In genomic region chr17:42673885-42674754, GRCh38 we compare ENCODE assay signal across 8 cellular contexts. TPM values are rescaled to one million over a fixed set of nuclear protein-coding genes. Genes with fewer than 3 reads are reported as not detected.
DNase-seq lines count a peak whose midpoint lies in the region; ATAC-seq and TF ChIP-seq lines count a peak whose summit lies in the region.

No MANE protein-coding gene starts in this region.

- peaks cover 0 to 34% (median 0%) of the 10 kb centered on the region in 3 donors for H3K36me3 ChIP-seq in Peyer's patch

- H3K27ac Mint-ChIP-seq in endothelial cell (ENCODE audit: unreplicated experiment) = no peak overlapping the region

- POLR2A ChIA-PET in GM10248 (lab: Yijun Ruan, JAX) = interaction anchor here (0.6 kb wide), 1 partner anchor 395 kb away, joined by 4 read pairs; no protein-coding TSS in a partner anchor

- H3K4me1 Mint-ChIP-seq in endothelial cell (ENCODE audit: unreplicated experiment) = peaks cover 16% of the 10 kb centered on the region

- H3K4me3 ChIP-seq in Peyer's patch = peak overlapping the region in 3 of 4 donors; percentile 15 to 85 (median 81)

- CTCF ChIA-PET in GM10248 (lab: Yijun Ruan, JAX) = interaction anchor here (0.9 to 5.0 kb wide), 18 partner anchors 9 to 120 kb away, joined by 3 to 54 read pairs (median 4); partner anchors contain the start of genes PSMC3IP, RETREG3, TUBG1 and TUBG2

- peak; percentile 75 for DNase-seq in GM10248 (ENCODE audit: extremely low spot score)
- peak in 1 of 3 donors; percentile 66 for DNase-seq in Peyer's patch
- peak; percentile 48 for DNase-seq in endothelial cell (ENCODE audit: low spot score)
- peak; percentile 82 for DNase-seq in myocyte (ENCODE audit: low read depth)

- H3K9me3 Mint-ChIP-seq in endothelial cell (ENCODE audit: unreplicated experiment) = no peaks in the 10 kb centered on the region

- TF ChIP-seq POLR2A in Peyer's patch (IDR thresholded peaks at IDR 0.05) = no peak

- peaks cover 0 to 58% (median 30%) of the 10 kb centered on the region in 4 donors for H3K4me1 ChIP-seq in Peyer's patch

- ATAC-seq in GM21515 (IDR thresholded peaks at IDR 0.05; ENCODE audit: unreplicated experiment) (no peak), GM21825 (IDR thresholded peaks at IDR 0.05; ENCODE audit: unreplicated experiment) (no peak), GM21423 (IDR thresholded peaks at IDR 0.05; ENCODE audit: unreplicated experiment) (no peak)

- no peaks in the 10 kb centered on the region for H3K9me3 ChIP-seq in Peyer's patch

- H3K36me3 Mint-ChIP-seq in endothelial cell (ENCODE audit: low read depth, unreplicated experiment) = peaks cover 15% of the 10 kb centered on the region

- peak; percentile 19; the same call in 1 of the 2 replicates for TF ChIP-seq CTCF in 22Rv1 (IDR thresholded peaks at IDR 0.05)
- TF ChIP-seq CTCF in GM10248 (IDR thresholded peaks at IDR 0.05; ENCODE audit: control extremely low read depth, extremely low read depth, low read depth, missing control alignments) = peak; percentile 77
- peak in 3 of 6 experiments; percentile 11 to 54 (median 38) for TF ChIP-seq CTCF in Peyer's patch (IDR thresholded peaks at IDR 0.05)
- TF ChIP-seq CTCF in endothelial cell (IDR thresholded peaks at IDR 0.05; ENCODE audit: unreplicated experiment) = peak; percentile 44

- H3K27me3 ChIP-seq in Peyer's patch = no peaks in the 10 kb centered on the region

- H3K27ac ChIP-seq in 22Rv1 = peak overlapping the region; percentile 99
- H3K27ac ChIP-seq in Peyer's patch = peak overlapping the region in 3 of 4 donors; percentile 86 to 96 (median 93)

- H3K4me3 Mint-ChIP-seq in endothelial cell (ENCODE audit: unreplicated experiment) = peak overlapping the region; percentile 51

- peaks cover 20% of the 10 kb centered on the region for H3K27me3 Mint-ChIP-seq in endothelial cell (ENCODE audit: unreplicated experiment)

RNA-seq across cellular contexts. Expression of gene PLEKHH3, which starts 2.7 kb away (rescaled TPM):
- total RNA-seq in Peyer's patch (10 to 100 TPM in 2 of 4 donors, 1 to 10 TPM in 2; 3.5 to 14.0 (median 10.8) TPM), endothelial cell (ENCODE audit: unreplicated experiment) (25.2 TPM), myocyte (49.1 and 58.6 TPM in 2 replicates)
- polyA plus RNA-seq in myocyte (2012) = 14.1 TPM

RNA-seq across cellular contexts. Expression of gene CCR10, which starts 7.5 kb away (rescaled TPM):
- total RNA-seq in Peyer's patch (1 to 10 TPM in 1 of 4 donors, under 1 TPM in 1, not detected in 2; 0.40 to 2.8 TPM), endothelial cell (ENCODE audit: unreplicated experiment) (1.2 TPM), myocyte (0.53 TPM in 1 of 2 replicates, not detected in the other)
- polyA plus RNA-seq in myocyte (2012) = 0.59 TPM

RNA-seq across cellular contexts. Expression of gene CNTNAP1, which starts 8.2 kb away (rescaled TPM):
- total RNA-seq in Peyer's patch (1 to 10 TPM in 3 of 4 donors, under 1 TPM in 1; 0.35 to 5.0 (median 1.3) TPM), endothelial cell (ENCODE audit: unreplicated experiment) (8.9 TPM), myocyte (2.6 and 3.4 TPM in 2 replicates)
- 3.2 TPM for polyA plus RNA-seq in myocyte (2012)

RNA-seq across cellular contexts. Expression of gene TUBG2, which starts 15.0 kb away (rescaled TPM):
- total RNA-seq in Peyer's patch (10 to 100 TPM in 3 of 4 donors, 1 to 10 TPM in 1; 5.6 to 79.2 (median 16.6) TPM), endothelial cell (ENCODE audit: unreplicated experiment) (19.7 TPM), myocyte (16.7 and 21.3 TPM in 2 replicates)
- polyA plus RNA-seq in myocyte (2012) = 33.1 TPM
